17 cellular contexts compared by ENCODE assay signal in the genomic region with DNA sequence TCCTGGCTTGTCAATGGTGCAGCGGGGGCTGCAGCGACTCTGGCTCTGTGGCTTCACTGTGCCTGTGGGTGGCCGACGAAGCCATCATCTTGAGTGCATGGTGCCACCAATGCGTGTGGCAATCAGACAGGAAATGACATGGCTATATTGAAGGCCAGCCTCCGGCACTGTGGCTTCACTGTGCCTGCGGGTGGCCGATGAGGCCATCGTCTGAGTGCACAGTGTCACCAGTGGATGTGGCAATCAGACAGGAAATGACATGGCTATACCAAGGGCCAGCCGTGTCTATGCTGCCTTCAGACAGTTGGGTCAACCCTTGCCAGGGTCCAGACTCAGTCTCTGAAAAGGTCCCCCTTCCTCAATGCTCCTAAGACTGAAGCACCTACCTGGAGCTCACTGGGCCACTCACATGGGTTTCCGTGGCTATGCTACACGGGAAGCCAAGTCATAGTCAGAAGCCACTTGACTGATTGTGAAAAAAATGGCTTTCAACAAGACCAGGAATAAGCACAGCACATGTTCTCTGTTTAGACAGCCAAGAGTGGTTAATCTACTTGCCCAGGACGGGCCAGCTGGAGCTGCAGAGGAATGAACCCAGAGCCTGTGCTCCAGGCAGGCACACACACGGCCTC.
DNase-seq lines count a peak whose midpoint lies in the region; ATAC-seq and TF ChIP-seq lines count a peak whose summit lies in the region.
"Had no signal": no experiment of that assay in that cellular context is flagged by ENCODE, and none has a peak within 500 bp of the region (broad histone marks: within the 10 kb centered on the region; RNA-seq: fewer than 3 reads in every experiment).

No MANE protein-coding gene starts in this region.

- no peaks in the 10 kb centered on the region for H3K36me3 Mint-ChIP-seq in activated T-cell treated with anti-CD3 and anti-CD28 coated beads, Interleukin-2, amount 50 U/mL, for 4 hours (ENCODE audit: insufficient read depth)
- H3K36me3 Mint-ChIP-seq in natural killer cell treated with Interleukin-12 subunit alpha and Interleukin-12 subunit beta and Interleukin-15 and Interleukin-18, amount 100 ng/mL, for 72 hours = peaks cover 18% of the 10 kb centered on the region

- peaks cover 83% of the 10 kb centered on the region for H3K4me1 ChIP-seq in Loucy (ENCODE audit: insufficient read depth, low read length, poor library complexity, severe bottlenecking)
- H3K4me1 ChIP-seq: tibial nerve had no signal

- DNase-seq in DMS153 (lab: John Stamatoyannopoulos, UW) = peak; percentile 2
- no peak for DNase-seq in DMS153 treated with DMSO at 0.1 percent for 48 hours (lab: John Stamatoyannopoulos, UW; ENCODE audit: unreplicated experiment)
- DNase-seq in activated T-cell treated with anti-CD3 and anti-CD28 coated beads, Interleukin-2, amount 50 U/mL, for 4 hours = no peak
- peak; percentile 79 for DNase-seq in natural killer cell treated with Interleukin-12 subunit alpha and Interleukin-12 subunit beta and Interleukin-15 and Interleukin-18, amount 100 ng/mL, for 72 hours (ENCODE audit: low spot score)
- no peak for DNase-seq in NCI-H1105 (lab: John Stamatoyannopoulos, UW)
- DNase-seq in GM03348 (ENCODE audit: low spot score) = no peak
- no peak for DNase-seq in NCI-H187 (lab: John Stamatoyannopoulos, UW)
- DNase-seq: activated naive CD4-positive, alpha-beta T cell treated with anti-CD3 and anti-CD28 coated beads, Interleukin-2, amount 50 U/mL, for 16 hours; EL; KBM-7; midbrain; NCI-H2227 treated with DMSO at 0.1 percent for 48 hours; RPMI8226; WERI-Rb-1 had no signal

- peak overlapping the region; percentile 72 for H3K4me2 ChIP-seq in Loucy (ENCODE audit: low read depth, low read length, poor library complexity, severe bottlenecking)

- H3F3A ChIP-seq in Loucy (ENCODE audit: low read depth) = peaks cover 28% of the 10 kb centered on the region

- H3K4me1 Mint-ChIP-seq in activated T-cell treated with anti-CD3 and anti-CD28 coated beads, Interleukin-2, amount 50 U/mL, for 4 hours (ENCODE audit: low read depth) = peaks cover 54% of the 10 kb centered on the region
- peaks cover 30 to 39% of the 10 kb centered on the region in 2 donors for H3K4me1 Mint-ChIP-seq in natural killer cell treated with Interleukin-12 subunit alpha and Interleukin-12 subunit beta and Interleukin-15 and Interleukin-18, amount 100 ng/mL, for 72 hours (ENCODE audit: low read depth in 2 of 2)

- no peaks in the 10 kb centered on the region for H3K79me2 ChIP-seq in Loucy (ENCODE audit: insufficient read depth, low read length)

- no peaks in the 10 kb centered on the region for H3K9me2 ChIP-seq in Loucy (replicated peaks; ENCODE audit: low read depth, low read length)

- no peaks in the 10 kb centered on the region for H4K20me1 ChIP-seq in Loucy (ENCODE audit: insufficient read depth, low read length, poor library complexity, severe bottlenecking)

- H3K27me3 Mint-ChIP-seq in activated T-cell treated with anti-CD3 and anti-CD28 coated beads, Interleukin-2, amount 50 U/mL, for 4 hours (ENCODE audit: low read depth) = no peaks in the 10 kb centered on the region
- peaks cover 19 to 32% of the 10 kb centered on the region in 2 donors for H3K27me3 Mint-ChIP-seq in natural killer cell treated with Interleukin-12 subunit alpha and Interleukin-12 subunit beta and Interleukin-15 and Interleukin-18, amount 100 ng/mL, for 72 hours

- peak overlapping the region; percentile 74 to 85 for H3K27ac Mint-ChIP-seq in natural killer cell treated with Interleukin-12 subunit alpha and Interleukin-12 subunit beta and Interleukin-15 and Interleukin-18, amount 100 ng/mL, for 72 hours

- H3K36me3 ChIP-seq in Loucy (ENCODE audit: insufficient read depth, low read length) = no peaks in the 10 kb centered on the region
- H3K36me3 ChIP-seq: tibial nerve, WERI-Rb-1 had no signal

- peaks cover 6% of the 10 kb centered on the region; the same call in 1 of the 2 replicates for H3K9me3 ChIP-seq in Loucy (ENCODE audit: insufficient read depth, low read depth, low read length)

- H3K4me3 Mint-ChIP-seq in activated T-cell treated with anti-CD3 and anti-CD28 coated beads, Interleukin-2, amount 50 U/mL, for 4 hours = no peak overlapping the region
- H3K4me3 Mint-ChIP-seq in natural killer cell treated with Interleukin-12 subunit alpha and Interleukin-12 subunit beta and Interleukin-15 and Interleukin-18, amount 100 ng/mL, for 72 hours = peak overlapping the region; percentile 86

- H2AFZ ChIP-seq in Loucy (ENCODE audit: low read length) = no peak overlapping the region

- H3K9ac ChIP-seq in Loucy (ENCODE audit: low read depth, low read length, poor library complexity, severe bottlenecking) = peak overlapping the region; percentile 62

- H3K4me3 ChIP-seq in Loucy (ENCODE audit: low read length, poor library complexity, severe bottlenecking) = peak overlapping the region; percentile 47
- H3K4me3 ChIP-seq: tibial nerve had no signal

- no peaks in the 10 kb centered on the region for H3K27me3 ChIP-seq in Loucy (ENCODE audit: insufficient read depth, low read length, poor library complexity, severe bottlenecking)
- H3K27me3 ChIP-seq: tibial nerve had no signal

- TF ChIP-seq CTCF in Loucy (conservative IDR thresholded peaks at IDR 0.05; ENCODE audit: low read length) = no peak

- H3K9me3 Mint-ChIP-seq in activated T-cell treated with anti-CD3 and anti-CD28 coated beads, Interleukin-2, amount 50 U/mL, for 4 hours = peaks cover 6% of the 10 kb centered on the region
- H3K9me3 Mint-ChIP-seq in natural killer cell treated with Interleukin-12 subunit alpha and Interleukin-12 subunit beta and Interleukin-15 and Interleukin-18, amount 100 ng/mL, for 72 hours = peaks cover 3% of the 10 kb centered on the region

- ATAC-seq in activated T-cell treated with anti-CD3 and anti-CD28 coated beads, Interleukin-2, amount 50 U/mL, for 4 hours = peak; percentile 29 to 59
- ATAC-seq in natural killer cell treated with Interleukin-12 subunit alpha and Interleukin-12 subunit beta and Interleukin-15 and Interleukin-18, amount 100 ng/mL, for 72 hours = peak; percentile 92 to 98
- ATAC-seq: esophagus mucosa had no signal

Comparison
In these comparisons a context has a peak if more than half of its experiments do, and no peak if none do; other contexts are left out.
1. DNase-seq: peak in DMS153 (single experiment) and natural killer cell treated with Interleukin-12 subunit alpha and Interleukin-12 subunit beta and Interleukin-15 and Interleukin-18, amount 100 ng/mL, for 72 hours (single experiment); none in DMS153 treated with DMSO at 0.1 percent for 48 hours (single experiment), activated T-cell treated with anti-CD3 and anti-CD28 coated beads, Interleukin-2, amount 50 U/mL, for 4 hours (single experiment), NCI-H1105 (single experiment), GM03348 (single experiment) and NCI-H187 (0 of 2).